In genomic region chr10:79103585-79103984, GRCh38 we compare ENCODE assay signal across 15 cellular contexts. TPM values are rescaled to one million over a fixed set of nuclear protein-coding genes. Genes with fewer than 3 reads are reported as not detected.
DNase-seq lines count a peak whose midpoint lies in the region; ATAC-seq and TF ChIP-seq lines count a peak whose summit lies in the region.
"Had no signal": no experiment of that assay in that cellular context is flagged by ENCODE, and none has a peak within 500 bp of the region (broad histone marks: within the 10 kb centered on the region; RNA-seq: fewer than 3 reads in every experiment).

No MANE protein-coding gene starts in this region.

- no peak overlapping the region for H2AFZ ChIP-seq in mammary epithelial cell (ENCODE audit: low read depth, low read length)

- H3K9me3 ChIP-seq in mammary epithelial cell (replicated peaks; ENCODE audit: insufficient read depth, low read length): no peaks in the 10 kb centered on the region
- H3K9me3 ChIP-seq in psoas muscle: no peaks in the 10 kb centered on the region
- H3K9me3 ChIP-seq in uterus: no peaks in the 10 kb centered on the region
- H3K9me3 ChIP-seq: body of pancreas, Caco-2 had no signal

- H3K27me3 Mint-ChIP-seq in MCF 10A (ENCODE audit: insufficient read depth, unreplicated experiment): no peaks in the 10 kb centered on the region
- H3K27me3 Mint-ChIP-seq in immature natural killer cell (ENCODE audit: low read depth in 3 of 3): peaks cover 5 to 12% (median 9%) of the 10 kb centered on the region in 3 donors
- H3K27me3 Mint-ChIP-seq in glutamatergic neuron (ENCODE audit: unreplicated experiment): peaks cover 27% of the 10 kb centered on the region

- no peak overlapping the region for H3K9ac ChIP-seq in mammary epithelial cell (ENCODE audit: insufficient read depth, low read length)

- no peaks in the 10 kb centered on the region for H3K36me3 Mint-ChIP-seq in MCF 10A (ENCODE audit: insufficient read depth, unreplicated experiment)
- H3K36me3 Mint-ChIP-seq in immature natural killer cell: no peaks in the 10 kb centered on the region
- no peaks in the 10 kb centered on the region for H3K36me3 Mint-ChIP-seq in glutamatergic neuron (ENCODE audit: unreplicated experiment)

- CTCF ChIA-PET in MCF 10A (lab: Yijun Ruan, JAX): no interaction called here
- CTCF ChIA-PET in mammary epithelial cell (lab: Charles Lee; ENCODE audit: low non-redundant PET): no interaction called here

- peaks cover 48% of the 10 kb centered on the region for H3K4me1 ChIP-seq in mammary epithelial cell (ENCODE audit: insufficient read depth, low read length)
- peaks cover 87% of the 10 kb centered on the region for H3K4me1 ChIP-seq in psoas muscle
- peaks cover 34 to 72% of the 10 kb centered on the region in 2 donors for H3K4me1 ChIP-seq in uterus

- BruUV-seq in MCF 10A (replicated peaks; lab: Mats Ljungman, UMichigan) (no TSS peak), mammary epithelial cell (replicated peaks; lab: Mats Ljungman, UMichigan) (no TSS peak)

- peak in 3 of 4 donors; percentile 23 to 30 (median 26) for ATAC-seq in psoas muscle
- no peak for ATAC-seq in GM21360 (IDR thresholded peaks at IDR 0.05; ENCODE audit: unreplicated experiment)
- ATAC-seq: body of pancreas had no signal

- H3K4me1 Mint-ChIP-seq in MCF 10A (ENCODE audit: insufficient read depth, unreplicated experiment): peaks cover 39% of the 10 kb centered on the region
- peaks cover 79 to 84% of the 10 kb centered on the region in 2 donors for H3K4me1 Mint-ChIP-seq in immature natural killer cell
- peaks cover 59% of the 10 kb centered on the region for H3K4me1 Mint-ChIP-seq in glutamatergic neuron (ENCODE audit: low read depth, unreplicated experiment)

- DNase-seq in MCF 10A (ENCODE audit: unreplicated experiment) (peak; percentile 39), mammary epithelial cell (no peak), glomerular visceral epithelial cell (ENCODE audit: extremely low spot score) (peak; percentile 16), psoas muscle (peak in 1 of 2 donors; percentile 47), uterus (no peak), immature natural killer cell (no peak), glutamatergic neuron (no peak)
- DNase-seq: 8988T; activated effector memory CD4-positive, alpha-beta T cell treated with anti-CD3 and anti-CD28 coated beads, Interleukin-2, amount 50 U/mL, for 16 hours; body of pancreas; Caco-2; effector memory CD4-positive, alpha-beta T cell; NCI-H1105; OCI-M1 had no signal

- TF ChIP-seq CTCF in MCF 10A (IDR thresholded peaks at IDR 0.05; ENCODE audit: unreplicated experiment) (no peak), mammary epithelial cell (conservative IDR thresholded peaks at IDR 0.05 in 1 of 2, IDR thresholded peaks at IDR 0.05 in 1 of 2; ENCODE audit: extremely low read depth in 1 of 2, insufficient read depth in 1 of 2, low read depth in 1 of 2, low read length in 2 of 2) (no peak), psoas muscle (IDR thresholded peaks at IDR 0.05) (no peak), uterus (IDR thresholded peaks at IDR 0.05) (no peak), glutamatergic neuron (IDR thresholded peaks at IDR 0.05; ENCODE audit: partially characterized antibody, unreplicated experiment) (no peak)

- H3K79me2 ChIP-seq in mammary epithelial cell (ENCODE audit: insufficient read depth, low read length): peaks cover 98% of the 10 kb centered on the region

- no peaks in the 10 kb centered on the region for H3K36me3 ChIP-seq in mammary epithelial cell (ENCODE audit: insufficient read depth, low read length)
- no peaks in the 10 kb centered on the region for H3K36me3 ChIP-seq in psoas muscle (ENCODE audit: insufficient read depth in 1 of 2, low read depth in 1 of 2)
- no peaks in the 10 kb centered on the region for H3K36me3 ChIP-seq in uterus

- H3K4me3 ChIP-seq in mammary epithelial cell (replicated peaks in 1 of 3; ENCODE audit: insufficient read depth in 1 of 3, low read depth in 2 of 3, low read length in 3 of 3): no peak overlapping the region
- no peak overlapping the region for H3K4me3 ChIP-seq in psoas muscle
- H3K4me3 ChIP-seq in uterus: no peak overlapping the region
- H3K4me3 ChIP-seq: body of pancreas had no signal

- no peaks in the 10 kb centered on the region for H4K20me1 ChIP-seq in mammary epithelial cell (ENCODE audit: insufficient read depth, low read length)

- H3K9me3 Mint-ChIP-seq in MCF 10A (ENCODE audit: unreplicated experiment) (no peaks in the 10 kb centered on the region), immature natural killer cell (no peaks in the 10 kb centered on the region), glutamatergic neuron (ENCODE audit: unreplicated experiment) (peaks cover 25% of the 10 kb centered on the region)

- H3K27ac ChIP-seq in mammary epithelial cell (ENCODE audit: insufficient read depth, low read depth, low read length) (no peak overlapping the region), psoas muscle (no peak overlapping the region), uterus (peak overlapping the region; percentile 81 to 97)

- no peak for TF ChIP-seq POLR2A in uterus (IDR thresholded peaks at IDR 0.05)

- no peaks in the 10 kb centered on the region for H3K27me3 ChIP-seq in mammary epithelial cell (ENCODE audit: insufficient read depth, low read length)
- H3K27me3 ChIP-seq in psoas muscle (ENCODE audit: insufficient read depth in 3 of 3, low read length in 2 of 3): no peaks in the 10 kb centered on the region
- no peaks in the 10 kb centered on the region for H3K27me3 ChIP-seq in uterus
- H3K27me3 ChIP-seq: body of pancreas had no signal

- POLR2A ChIA-PET in MCF 10A (lab: Yijun Ruan, JAX): no interaction called here

- in situ Hi-C loops in mammary epithelial cell (cut with MboI; ENCODE audit: low sequenced_read_pairs in 2 of 2): no loop called here

- H3K27ac Mint-ChIP-seq in MCF 10A (ENCODE audit: low read depth, unreplicated experiment) (peak overlapping the region; percentile 23), immature natural killer cell (no peak overlapping the region), glutamatergic neuron (ENCODE audit: unreplicated experiment) (no peak overlapping the region)

- dilution Hi-C loops in mammary epithelial cell (cut with HindIII; ENCODE audit: low sequenced_read_pairs): no loop called here

- H3K4me3 Mint-ChIP-seq in MCF 10A (ENCODE audit: unreplicated experiment) (no peak overlapping the region), immature natural killer cell (peak overlapping the region in 1 of 5 donors; percentile 30), glutamatergic neuron (ENCODE audit: unreplicated experiment) (no peak overlapping the region)

- H3K4me2 ChIP-seq in mammary epithelial cell (ENCODE audit: insufficient read depth, low read depth, low read length): no peak overlapping the region

- intact Hi-C loops in MCF 10A (cut with micrococcal nuclease): no loop called here
- intact Hi-C loops in mammary epithelial cell (cut with micrococcal nuclease): no loop called here
- intact Hi-C loops in psoas muscle (cut with DNase I): no loop called here
- intact Hi-C loops in uterus (cut with DNase I; ENCODE audit: low total_unique reads): no loop called here

- WGBS in mammary epithelial cell (ENCODE audit: low coverage, missing lambda C conversion rate): 30% methylated on average over 4 of the region's 8 CpGs
- WGBS in psoas muscle, 3 donors: 19 to 44% (median 22%) methylated on average over 8 of the region's 8 CpGs

RNA-seq across cellular contexts. Expression of gene ZMIZ1, which starts 34.8 kb away (rescaled TPM):
- total RNA-seq in MCF 10A (2022) (15.5 and 20.3 TPM in 2 replicates), mammary epithelial cell (10 to 100 TPM; 22.3 to 25.0 TPM), psoas muscle (10 to 100 TPM; 30.0 to 37.6 (median 35.4) TPM), uterus (100 to 1,000 TPM in 1 of 4 donors, 10 to 100 TPM in 3; 18.7 to 188 (median 36.7) TPM), glutamatergic neuron (ENCODE audit: unreplicated experiment) (230 TPM)
- polyA plus RNA-seq in mammary epithelial cell (5.9 TPM), psoas muscle (10 to 100 TPM; 10.4 to 24.3 (median 22.0) TPM), immature natural killer cell (1 to 10 TPM; 1.2 to 9.5 (median 1.8) TPM)
- polyA minus RNA-seq in mammary epithelial cell: 16.3 TPM

Comparison
In these comparisons a context has a peak if more than half of its experiments do, and no peak if none do; other contexts are left out.
1. DNase-seq: peak in MCF 10A (single experiment) and glomerular visceral epithelial cell (single experiment); none in mammary epithelial cell (single experiment), uterus (0 of 2), immature natural killer cell (0 of 3) and glutamatergic neuron (single experiment).
2. H3K27ac ChIP-seq: peak in uterus (2 of 2); none in mammary epithelial cell (single experiment) and psoas muscle (single experiment).